ENCODE assay signal across 7 cellular contexts in genomic region chr3:66956740-66957139, GRCh38.
"Had no signal": no experiment of that assay in that cellular context is flagged by ENCODE, and none has a peak within 500 bp of the region (broad histone marks: within the 10 kb centered on the region; RNA-seq: fewer than 3 reads in every experiment).

No MANE protein-coding gene starts in this region.

- H3K27ac ChIP-seq: GM23248, HL-60 had no signal

- ATAC-seq: HCT116 had no signal

- H3K9me3 ChIP-seq: HAP-1 had no signal

- H3K4me3 ChIP-seq: GM23248, HAP-1 had no signal

- DNase-seq: GM23248, GOT3, H7, HFFc6 had no signal

- H3K36me3 ChIP-seq: HAP-1 had no signal
